1 cellular context compared by ENCODE assay signal in genomic region chr13:89307278-89307677, GRCh38.
A peak's percentile ranks its signal among the peaks of the same experiment; 100 is the strongest.
TF ChIP-seq lines count a peak whose summit lies in the region.

No MANE protein-coding gene starts in this region.

TF ChIP-seq in GM12878, 131 proteins besides CTCF, POLR2A, EP300 and RAD21 (continued from another document):
- TF ChIP-seq ZBTB40 (IDR thresholded peaks at IDR 0.05; ENCODE audit: borderline replicate concordance) (no peak), NFXL1 (IDR thresholded peaks at IDR 0.05; ENCODE audit: borderline replicate concordance) (no peak), RUNX3 (IDR thresholded peaks at IDR 0.05; ENCODE audit: low read length) (peak; percentile 66), REST (IDR thresholded peaks at IDR 0.05; ENCODE audit: low read depth, low read length) (no peak), ATF7 (IDR thresholded peaks at IDR 0.05; ENCODE audit: low read depth) (no peak)
